8 cellular contexts compared by ENCODE assay signal in genomic region chr6:27176523-27177391, GRCh38.
DNase-seq lines count a peak whose midpoint lies in the region; ATAC-seq and TF ChIP-seq lines count a peak whose summit lies in the region.
"Not testable (repeated sequence)": the region's sequence is repeated elsewhere in the genome, so short reads cannot be mapped to it uniquely, and the experiment has no call there.

No MANE protein-coding gene starts in this region.

- POLR2A ChIA-PET in activated CD8-positive, alpha-beta T cell treated with anti-CD3 and anti-CD28 coated beads for 36 hours (lab: Charles Lee): interaction anchor here (0.6 to 2.0 kb wide), 15 partner anchors 11 to 637 kb away, joined by 3 to 9 read pairs (median 4); partner anchors contain the start of gene ZNF184

- ATAC-seq in activated CD8-positive, alpha-beta T cell treated with anti-CD3 and anti-CD28 coated beads for 36 hours: peak; percentile 32

- not testable (repeated sequence) for TF ChIP-seq POLR2A in uterus (IDR thresholded peaks at IDR 0.05)

- H4K20me1 ChIP-seq in OCI-LY1 (ENCODE audit: insufficient read depth, low read length): not testable (repeated sequence)

- H3K4me2 ChIP-seq in OCI-LY1 (ENCODE audit: low read length): peak overlapping the region; percentile 83

- intact Hi-C loops in activated CD8-positive, alpha-beta T cell treated with anti-CD3 and anti-CD28 coated beads for 36 hours (cut with micrococcal nuclease): loop anchor here (10.0 kb wide), 1 partner anchor 428 kb away; no protein-coding TSS in a partner anchor
- intact Hi-C loops in uterus (cut with DNase I; ENCODE audit: low total_unique reads): loop anchor here (10.0 kb wide), 1 partner anchor 578 kb away; no protein-coding TSS in a partner anchor

- H3K36me3 ChIP-seq in GM06990 (ENCODE audit: control insufficient read depth, insufficient read depth, low read length); HUES64 (ENCODE audit: insufficient read depth, low read length); OCI-LY1 (ENCODE audit: insufficient read depth, low read length); uterus: not testable (repeated sequence)

- not testable (repeated sequence) for H3K27me3 ChIP-seq in GM06990 (replicated peaks; ENCODE audit: control insufficient read depth, insufficient read depth, low read length); HUES64 (ENCODE audit: insufficient read depth, low read length); OCI-LY1 (ENCODE audit: insufficient read depth, low read length); uterus

- not testable (repeated sequence) for H3K9me3 ChIP-seq in HUES64 (ENCODE audit: insufficient read depth, low read depth, low read length); OCI-LY1 (ENCODE audit: low read length); uterus

- peak; percentile 40 for DNase-seq in GM06990 (ENCODE audit: extremely low read depth, insufficient read length)
- peak; percentile 75 for DNase-seq in activated CD8-positive, alpha-beta T cell treated with anti-CD3 and anti-CD28 coated beads for 36 hours
- DNase-seq in dedifferentiated amniotic fluid mesenchymal stem cell (ENCODE audit: extremely low spot score): peak; percentile 48
- peak; percentile 69 for DNase-seq in inferior parietal cortex (ENCODE audit: extremely low spot score)
- DNase-seq in retinal pigment epithelial cell (ENCODE audit: low read depth): not testable (repeated sequence)
- DNase-seq in uterus: peak; percentile 59 to 62

- H3K36me3 Mint-ChIP-seq in activated CD8-positive, alpha-beta T cell treated with anti-CD3 and anti-CD28 coated beads for 36 hours (ENCODE audit: low read depth): not testable (repeated sequence)

- not testable (repeated sequence) for H3K4me1 ChIP-seq in HUES64 (ENCODE audit: insufficient read depth, low read length); uterus
- peaks cover 11% of the 10 kb centered on the region for H3K4me1 ChIP-seq in OCI-LY1 (ENCODE audit: insufficient read depth, low read length, severe bottlenecking)

- H3K9ac ChIP-seq in HUES64 (ENCODE audit: low read depth, low read length): peak overlapping the region; percentile 96
- H3K9ac ChIP-seq in OCI-LY1 (ENCODE audit: low read length): peak overlapping the region; percentile 94

- WGBS in HUES64: 4% methylated on average over 23 of the region's 38 CpGs

- peak overlapping the region; percentile 36 for H2AFZ ChIP-seq in OCI-LY1 (ENCODE audit: low read length)

- TF ChIP-seq CTCF in GM06990 (IDR thresholded peaks at IDR 0.05; ENCODE audit: insufficient read depth, low read length, poor library complexity, severe bottlenecking); OCI-LY1 (IDR thresholded peaks at IDR 0.05; ENCODE audit: low read length); activated CD8-positive, alpha-beta T cell treated with anti-CD3 and anti-CD28 coated beads for 36 hours (IDR thresholded peaks at IDR 0.05); retinal pigment epithelial cell (conservative IDR thresholded peaks at IDR 0.05; ENCODE audit: low read depth, low read length); uterus (IDR thresholded peaks at IDR 0.05): not testable (repeated sequence)

- H3K27ac ChIP-seq in HUES64 (ENCODE audit: low read depth, low read length); OCI-LY1 (ENCODE audit: low read depth, low read length, poor library complexity, severe bottlenecking): not testable (repeated sequence)
- H3K27ac ChIP-seq in uterus: peak overlapping the region; percentile 84 to 87

- H3K9me3 Mint-ChIP-seq in activated CD8-positive, alpha-beta T cell treated with anti-CD3 and anti-CD28 coated beads for 36 hours: not testable (repeated sequence)

- H3K4me1 Mint-ChIP-seq in activated CD8-positive, alpha-beta T cell treated with anti-CD3 and anti-CD28 coated beads for 36 hours (ENCODE audit: low read depth): not testable (repeated sequence)

- H3K27me3 Mint-ChIP-seq in activated CD8-positive, alpha-beta T cell treated with anti-CD3 and anti-CD28 coated beads for 36 hours: not testable (repeated sequence)

- CTCF ChIA-PET in activated CD8-positive, alpha-beta T cell treated with anti-CD3 and anti-CD28 coated beads for 36 hours (lab: Charles Lee): interaction anchor here (0.6 to 3.8 kb wide), 21 partner anchors 11 to 695 kb away, joined by 3 to 19 read pairs (median 3); a partner anchor contains a TSS

- not testable (repeated sequence) for H3F3A ChIP-seq in OCI-LY1 (ENCODE audit: insufficient read depth, low read length)

- H3K4me3 ChIP-seq in GM06990 (replicated peaks; ENCODE audit: low read depth, low read length) (peak overlapping the region; percentile 73), HUES64 (ENCODE audit: low read length) (peak overlapping the region; percentile 91), OCI-LY1 (ENCODE audit: low read depth, low read length, poor library complexity, severe bottlenecking) (peak overlapping the region; percentile 97), retinal pigment epithelial cell (ENCODE audit: low read length) (peak overlapping the region; percentile 99), uterus (peak overlapping the region; percentile 82 to 88)

- not testable (repeated sequence) for H3K79me2 ChIP-seq in OCI-LY1 (ENCODE audit: insufficient read depth, low read length)

- not testable (repeated sequence) for H3K9me2 ChIP-seq in OCI-LY1 (ENCODE audit: low read depth, low read length)

- H3K27ac Mint-ChIP-seq in activated CD8-positive, alpha-beta T cell treated with anti-CD3 and anti-CD28 coated beads for 36 hours: peak overlapping the region; percentile 87

- H3K4me3 Mint-ChIP-seq in activated CD8-positive, alpha-beta T cell treated with anti-CD3 and anti-CD28 coated beads for 36 hours: peak overlapping the region; percentile 94
